ENCODE assay signal across 1 cellular context in genomic region chr20:43543138-43543537, GRCh38.
TF ChIP-seq lines count a peak whose summit lies in the region.

No MANE protein-coding gene starts in this region.

TF ChIP-seq in HepG2, 621 proteins besides CTCF, POLR2A, EP300 and RAD21:
- TF ChIP-seq NCOA5 (CRISPR knock-in tag; IDR thresholded peaks at IDR 0.05): 0 out of 2 replicates have a peak, but pooled peaks have one; percentile 17
- no peak for TF ChIP-seq ZNF430 (CRISPR knock-in tag; IDR thresholded peaks at IDR 0.05)
TF ChIP-seq in HepG2: peak in this region for 1.
